27 cellular contexts compared by ENCODE assay signal in genomic region chr9:93712896-93713295, GRCh38.
"Had no signal": no experiment of that assay in that cellular context is flagged by ENCODE, and none has a peak within 500 bp of the region (broad histone marks: within the 10 kb centered on the region; RNA-seq: fewer than 3 reads in every experiment).

No MANE protein-coding gene starts in this region.

- ATAC-seq: activated CD8-positive, alpha-beta memory T cell treated with anti-CD3 and anti-CD28 coated beads, Interleukin-2, amount 10 ng/mL, durations not matched to agents 7 days and 5 days; activated CD8-positive, alpha-beta T cell treated with anti-CD3 and anti-CD28 coated beads, Interleukin-2, amount 10 ng/mL, durations not matched to agents 7 days and 5 days; activated naive CD8-positive, alpha-beta T cell treated with anti-CD3 and anti-CD28 coated beads, Interleukin-2, amount 50 U/mL, for 24 hours; body of pancreas; esophagus mucosa; gastrocnemius medialis had no signal

- H3K4me3 Mint-ChIP-seq: activated CD4-positive, alpha-beta memory T cell treated with anti-CD3 and anti-CD28 coated beads for 36 hours; activated CD8-positive, alpha-beta memory T cell treated with anti-CD3 and anti-CD28 coated beads, Interleukin-2, amount 10 ng/mL, durations not matched to agents 7 days and 5 days; activated CD8-positive, alpha-beta T cell treated with anti-CD3 and anti-CD28 coated beads, Interleukin-2, amount 10 ng/mL, durations not matched to agents 7 days and 5 days; activated naive CD4-positive, alpha-beta T cell treated with anti-CD3 and anti-CD28 coated beads for 36 hours; activated naive CD4-positive, alpha-beta T cell treated with anti-CD3 and anti-CD28 coated beads, Interleukin-2, amount 50 U/mL, for 24 hours; activated naive CD8-positive, alpha-beta T cell treated with anti-CD3 and anti-CD28 coated beads for 36 hours; activated naive CD8-positive, alpha-beta T cell treated with anti-CD3 and anti-CD28 coated beads, Interleukin-2, amount 50 U/mL, for 24 hours; activated T-helper 1 cell treated with anti-CD3 and anti-CD28 coated beads, Interleukin-12 subunit alpha, Interleukin-12 subunit beta, Interleukin-2, Interleukin-4 antibody, amounts not matched to agents 30 ng/mL and 10 ng/mL and 1 ng/mL, durations not matched to agents 14 hours and 24 hours and 36 hours had no signal

- H3K4me3 ChIP-seq: adrenal gland, body of pancreas, colonic mucosa, gastrocnemius medialis had no signal

- H3K9me3 Mint-ChIP-seq: activated naive CD4-positive, alpha-beta T cell treated with anti-CD3 and anti-CD28 coated beads, Interleukin-2, amount 50 U/mL, for 24 hours had no signal

- H3K36me3 ChIP-seq: adrenal gland, colonic mucosa, gastrocnemius medialis had no signal

- H3K27ac ChIP-seq: adrenal gland, body of pancreas, colonic mucosa, gastrocnemius medialis had no signal

- H3K36me3 Mint-ChIP-seq: activated CD8-positive, alpha-beta memory T cell treated with anti-CD3 and anti-CD28 coated beads, Interleukin-2, amount 10 ng/mL, durations not matched to agents 7 days and 5 days; activated naive CD4-positive, alpha-beta T cell treated with anti-CD3 and anti-CD28 coated beads, Interleukin-2, amount 50 U/mL, for 24 hours had no signal

- H3K27ac Mint-ChIP-seq: activated CD4-positive, alpha-beta memory T cell treated with anti-CD3 and anti-CD28 coated beads for 36 hours; activated CD8-positive, alpha-beta memory T cell treated with anti-CD3 and anti-CD28 coated beads, Interleukin-2, amount 10 ng/mL, durations not matched to agents 7 days and 5 days; activated CD8-positive, alpha-beta T cell treated with anti-CD3 and anti-CD28 coated beads, Interleukin-2, amount 10 ng/mL, durations not matched to agents 7 days and 5 days; activated naive CD4-positive, alpha-beta T cell treated with anti-CD3 and anti-CD28 coated beads for 36 hours; activated naive CD4-positive, alpha-beta T cell treated with anti-CD3 and anti-CD28 coated beads, Interleukin-2, amount 50 U/mL, for 24 hours; activated naive CD8-positive, alpha-beta T cell treated with anti-CD3 and anti-CD28 coated beads for 36 hours; activated naive CD8-positive, alpha-beta T cell treated with anti-CD3 and anti-CD28 coated beads, Interleukin-2, amount 50 U/mL, for 24 hours; activated T-helper 1 cell treated with anti-CD3 and anti-CD28 coated beads, Interleukin-12 subunit alpha, Interleukin-12 subunit beta, Interleukin-2, Interleukin-4 antibody, amounts not matched to agents 30 ng/mL and 10 ng/mL and 1 ng/mL, durations not matched to agents 14 hours and 24 hours and 36 hours; activated T-helper 2 cell treated with anti-CD3 and anti-CD28 coated beads, Interferon-gamma antibody, Interleukin-2, Interleukin-4, amounts not matched to agents 10 μg/mL and 5 μg/mL and 100 μg/mL, durations not matched to agents 14 hours and 24 hours and 36 hours had no signal

- H3K4me1 Mint-ChIP-seq: activated naive CD8-positive, alpha-beta T cell treated with anti-CD3 and anti-CD28 coated beads for 36 hours had no signal

- H3K4me1 ChIP-seq: adrenal gland, body of pancreas, colonic mucosa had no signal

- DNase-seq: activated CD4-positive, alpha-beta memory T cell treated with anti-CD3 and anti-CD28 coated beads for 36 hours; activated CD4-positive, alpha-beta T cell treated with anti-CD3 and anti-CD28 coated beads for 1 hour; activated CD4-positive, alpha-beta T cell treated with anti-CD3 and anti-CD28 coated beads for 48 hours; activated CD8-positive, alpha-beta memory T cell treated with anti-CD3 and anti-CD28 coated beads, Interleukin-2, amount 10 ng/mL, durations not matched to agents 7 days and 5 days; activated CD8-positive, alpha-beta memory T cell treated with anti-CD3 and anti-CD28 coated beads, Interleukin-2, amount 50 U/mL, for 4 hours; activated CD8-positive, alpha-beta T cell treated with anti-CD3 and anti-CD28 coated beads, Interleukin-2, amount 10 ng/mL, durations not matched to agents 7 days and 5 days; activated effector memory CD4-positive, alpha-beta T cell treated with anti-CD3 and anti-CD28 coated beads, Interleukin-2, amount 50 U/mL, for 16 hours; activated naive CD4-positive, alpha-beta T cell treated with anti-CD3 and anti-CD28 coated beads for 36 hours; activated naive CD8-positive, alpha-beta T cell treated with anti-CD3 and anti-CD28 coated beads for 36 hours; activated naive CD8-positive, alpha-beta T cell treated with anti-CD3 and anti-CD28 coated beads, Interleukin-2, amount 50 U/mL, for 24 hours; activated T-cell treated with anti-CD3 and anti-CD28 coated beads, Interleukin-2, amount 50 U/mL, for 1 hour; activated T-cell treated with anti-CD3 and anti-CD28 coated beads, Interleukin-2, amount 50 U/mL, for 48 hours; adrenal gland; amygdala; aorta; body of pancreas; caudate nucleus; colonic mucosa; effector CD8-positive, alpha-beta T cell; foreskin fibroblast; gastrocnemius medialis; glutamatergic neuron; T-helper 2 cell had no signal

- H3K27me3 ChIP-seq: adrenal gland, body of pancreas, colonic mucosa, gastrocnemius medialis had no signal
